Comparison of ENCODE assay signal across 18 cellular contexts in genomic region chr9:109314011-109314531, GRCh38. TPM values are rescaled to one million over a fixed set of nuclear protein-coding genes. Genes with fewer than 3 reads are reported as not detected.
DNase-seq lines count a peak whose midpoint lies in the region; ATAC-seq and TF ChIP-seq lines count a peak whose summit lies in the region.
"Had no signal": no experiment of that assay in that cellular context is flagged by ENCODE, and none has a peak within 500 bp of the region (broad histone marks: within the 10 kb centered on the region; RNA-seq: fewer than 3 reads in every experiment).

No MANE protein-coding gene starts in this region.

- H3K36me3 Mint-ChIP-seq in activated CD8-positive, alpha-beta memory T cell treated with anti-CD3 and anti-CD28 coated beads, Interleukin-2, amount 10 ng/mL, durations not matched to agents 7 days and 5 days = no peaks in the 10 kb centered on the region
- H3K36me3 Mint-ChIP-seq: activated CD4-positive, alpha-beta memory T cell treated with anti-CD3 and anti-CD28 coated beads for 36 hours had no signal

- no peak overlapping the region for H4K12ac ChIP-seq in trophoblast cell (ENCODE audit: low read depth, low read length)

- H3K9me3 Mint-ChIP-seq in activated CD8-positive, alpha-beta memory T cell treated with anti-CD3 and anti-CD28 coated beads, Interleukin-2, amount 10 ng/mL, durations not matched to agents 7 days and 5 days (ENCODE audit: low read depth) = no peaks in the 10 kb centered on the region
- H3K9me3 Mint-ChIP-seq: activated CD4-positive, alpha-beta memory T cell treated with anti-CD3 and anti-CD28 coated beads for 36 hours had no signal

- H3K4me1 ChIP-seq in HCT116 (ENCODE audit: control insufficient read depth in 1 of 2, insufficient read depth in 2 of 2, low read length in 2 of 2) = peaks cover 28 to 82% of the 10 kb centered on the region in 2 experiments
- peaks cover 76% of the 10 kb centered on the region for H3K4me1 ChIP-seq in left ventricle myocardium inferior
- peaks cover 2 to 21% of the 10 kb centered on the region in 2 experiments for H3K4me1 ChIP-seq in trophoblast cell (ENCODE audit: control insufficient read depth in 1 of 2, insufficient read depth in 2 of 2, low read length in 2 of 2)

- H2BK120ac ChIP-seq in trophoblast cell (ENCODE audit: insufficient read depth, low read length, poor library complexity) = no peak overlapping the region

- H3K79me1 ChIP-seq in trophoblast cell (ENCODE audit: low read length) = no peaks in the 10 kb centered on the region

- intact Hi-C loops in HCT116 (cut with micrococcal nuclease) (no loop called here), left ventricle myocardium inferior (cut with micrococcal nuclease) (no loop called here)

- POLR2A ChIA-PET in HCT116 (lab: Charles Lee) = no interaction called here

- H3K4me3 Mint-ChIP-seq in activated CD8-positive, alpha-beta memory T cell treated with anti-CD3 and anti-CD28 coated beads, Interleukin-2, amount 10 ng/mL, durations not matched to agents 7 days and 5 days = no peak overlapping the region
- H3K4me3 Mint-ChIP-seq: activated CD4-positive, alpha-beta memory T cell treated with anti-CD3 and anti-CD28 coated beads for 36 hours had no signal

- peaks cover 47% of the 10 kb centered on the region for H3K79me2 ChIP-seq in HCT116 (ENCODE audit: insufficient read depth, low read length)
- peaks cover 10% of the 10 kb centered on the region for H3K79me2 ChIP-seq in trophoblast cell (ENCODE audit: control insufficient read depth, insufficient read depth, low read length, poor library complexity)

- no peak overlapping the region for H3K14ac ChIP-seq in trophoblast cell (ENCODE audit: low read length)

- H3K27me3 ChIP-seq in HCT116 (ENCODE audit: insufficient read depth, low read length) (no peaks in the 10 kb centered on the region), left ventricle myocardium inferior (ENCODE audit: low read depth) (peaks cover 52% of the 10 kb centered on the region), trophoblast cell (ENCODE audit: insufficient read depth, low read length) (no peaks in the 10 kb centered on the region)

- H3K27me3 Mint-ChIP-seq in activated CD8-positive, alpha-beta memory T cell treated with anti-CD3 and anti-CD28 coated beads, Interleukin-2, amount 10 ng/mL, durations not matched to agents 7 days and 5 days = peaks cover 81% of the 10 kb centered on the region

- RAD21 ChIA-PET in HCT116 (lab: Charles Lee; ENCODE audit: low non-redundant PET in 1 of 2, low total read pairs in 2 of 2, uncharacterized antibody in 2 of 2, unreplicated experiment in 2 of 2) = no interaction called here

- no peak overlapping the region for H2BK12ac ChIP-seq in trophoblast cell (ENCODE audit: low read length)

- no peaks in the 10 kb centered on the region for H3K9me2 ChIP-seq in HCT116 (ENCODE audit: insufficient read depth)

- no peak for ATAC-seq in HCT116
- ATAC-seq in activated CD8-positive, alpha-beta memory T cell treated with anti-CD3 and anti-CD28 coated beads, Interleukin-2, amount 10 ng/mL, durations not matched to agents 7 days and 5 days = no peak
- ATAC-seq in HG03045 (IDR thresholded peaks at IDR 0.05; ENCODE audit: unreplicated experiment) = no peak

- WGBS in trophoblast cell (ENCODE audit: extremely low coverage, insufficient coverage, insufficient read length) = no CpG with 5 or more reads among the region's 13 CpGs

- no peak overlapping the region for H4K91ac ChIP-seq in trophoblast cell (ENCODE audit: low read depth, low read length)

- no peak overlapping the region for H4K8ac ChIP-seq in trophoblast cell (ENCODE audit: low read depth, low read length)

- H3K18ac ChIP-seq in trophoblast cell (ENCODE audit: low read length) = no peak overlapping the region

- BruUV-seq in HCT116 (replicated peaks; lab: Mats Ljungman, UMichigan) = no TSS peak

- H3K27ac ChIP-seq in HCT116 (ENCODE audit: low read depth, low read length) = no peak overlapping the region
- peak overlapping the region; percentile 83 for H3K27ac ChIP-seq in left ventricle myocardium inferior (replicated peaks)
- no peak overlapping the region for H3K27ac ChIP-seq in trophoblast cell (ENCODE audit: low read depth, low read length)
- H3K27ac ChIP-seq: esophagus squamous epithelium, SK-N-MC, thoracic aorta had no signal

- H3K9me3 ChIP-seq in HCT116 (ENCODE audit: control insufficient read depth in 1 of 2, insufficient read depth in 1 of 2, low read depth in 1 of 2, low read length in 2 of 2) (no peaks in the 10 kb centered on the region), left ventricle myocardium inferior (replicated peaks) (no peaks in the 10 kb centered on the region), trophoblast cell (ENCODE audit: insufficient read depth, low read depth, low read length) (no peaks in the 10 kb centered on the region)
- H3K9me3 ChIP-seq: esophagus squamous epithelium, thoracic aorta had no signal

- TF ChIP-seq POLR2A in HCT116 (IDR thresholded peaks at IDR 0.05; ENCODE audit: borderline replicate concordance, extremely low read depth, insufficient read depth, insufficient read length) = no peak

- H2AFZ ChIP-seq in HCT116 (ENCODE audit: low read depth, low read length, poor library complexity, severe bottlenecking) = no peak overlapping the region
- no peak overlapping the region for H2AFZ ChIP-seq in trophoblast cell (ENCODE audit: insufficient read depth, low read length, poor library complexity)

- H3K27ac Mint-ChIP-seq in activated CD8-positive, alpha-beta memory T cell treated with anti-CD3 and anti-CD28 coated beads, Interleukin-2, amount 10 ng/mL, durations not matched to agents 7 days and 5 days = no peak overlapping the region
- H3K27ac Mint-ChIP-seq: activated CD4-positive, alpha-beta memory T cell treated with anti-CD3 and anti-CD28 coated beads for 36 hours had no signal

- peak overlapping the region; percentile 48 for H3K4ac ChIP-seq in trophoblast cell (ENCODE audit: low read depth, low read length)

- no peak overlapping the region for H3K9ac ChIP-seq in HCT116 (ENCODE audit: low read length)
- H3K9ac ChIP-seq in trophoblast cell (ENCODE audit: low read length) = no peak overlapping the region

- no peak for DNase-seq in HCT116 (ENCODE audit: low read depth, low spot score)
- DNase-seq in NCI-H69 (lab: John Stamatoyannopoulos, UW) = peak; percentile 69
- no peak for DNase-seq in left ventricle myocardium inferior
- peak in 1 of 2 donors; percentile 35 for DNase-seq in trophoblast cell
- DNase-seq in activated CD8-positive, alpha-beta memory T cell treated with anti-CD3 and anti-CD28 coated beads, Interleukin-2, amount 10 ng/mL, durations not matched to agents 7 days and 5 days = no peak
- no peak for DNase-seq in C1 segment of cervical spinal cord (lab: John Stamatoyannopoulos, UW)
- DNase-seq in NCI-H2171 (lab: John Stamatoyannopoulos, UW) = no peak
- DNase-seq: activated CD4-positive, alpha-beta memory T cell treated with anti-CD3 and anti-CD28 coated beads for 36 hours; dermis blood vessel endothelial cell; esophagus squamous epithelium; kidney glomerular epithelial cell; NCI-H187 treated with DMSO at 0.1 percent for 48 hours; NK-92 treated with Interleukin-12 subunit alpha and Interleukin-12 subunit beta, amount 100 ng/mL, for 24 hours; retina; stimulated activated CD4-positive, alpha-beta T cell treated with anti-CD3 and anti-CD28 coated beads, Interleukin-1b, Interleukin-23, amount 100 ng/mL, for 48 hours had no signal

- H3K4me3 ChIP-seq in HCT116 (replicated peaks in 1 of 2; ENCODE audit: low read depth in 1 of 2, low read length in 2 of 2) (no peak overlapping the region), left ventricle myocardium inferior (peak overlapping the region; percentile 17), trophoblast cell (ENCODE audit: low read depth, low read length) (no peak overlapping the region)
- H3K4me3 ChIP-seq: esophagus squamous epithelium, SK-N-MC, thoracic aorta had no signal

- H3K4me2 ChIP-seq in HCT116 (ENCODE audit: low read length) (peak overlapping the region; percentile 59), trophoblast cell (ENCODE audit: low read length) (no peak overlapping the region)

- H2AK5ac ChIP-seq in trophoblast cell (ENCODE audit: low read length) = no peak overlapping the region

- peaks cover 8% of the 10 kb centered on the region for H3K4me1 Mint-ChIP-seq in activated CD8-positive, alpha-beta memory T cell treated with anti-CD3 and anti-CD28 coated beads, Interleukin-2, amount 10 ng/mL, durations not matched to agents 7 days and 5 days

- CTCF ChIA-PET in HCT116 (lab: Charles Lee) = no interaction called here
- CTCF ChIA-PET in activated CD8-positive, alpha-beta memory T cell treated with anti-CD3 and anti-CD28 coated beads, Interleukin-2, amount 10 ng/mL, durations not matched to agents 7 days and 5 days (lab: Charles Lee) = no interaction called here

- TF ChIP-seq RAD21 in HCT116 (IDR thresholded peaks at IDR 0.05; ENCODE audit: low read depth) = no peak

- no peaks in the 10 kb centered on the region for H4K20me1 ChIP-seq in HCT116 (ENCODE audit: insufficient read depth)

- no peaks in the 10 kb centered on the region for H3K36me3 ChIP-seq in HCT116 (ENCODE audit: control insufficient read depth in 1 of 2, insufficient read depth in 2 of 2, low read length in 2 of 2)
- H3K36me3 ChIP-seq in left ventricle myocardium inferior = no peaks in the 10 kb centered on the region
- H3K36me3 ChIP-seq in trophoblast cell (ENCODE audit: control insufficient read depth in 1 of 2, insufficient read depth in 2 of 2, low read length in 2 of 2) = no peaks in the 10 kb centered on the region
- H3K36me3 ChIP-seq: esophagus squamous epithelium, thoracic aorta had no signal

- no peak overlapping the region for H2BK5ac ChIP-seq in trophoblast cell (ENCODE audit: low read depth, low read length, poor library complexity)

- TF ChIP-seq CTCF in HCT116 (IDR thresholded peaks at IDR 0.05 in 2 of 3, conservative IDR thresholded peaks at IDR 0.05 in 1 of 3; ENCODE audit: borderline replicate concordance in 1 of 3, insufficient read depth in 1 of 3, low read depth in 2 of 3, low read length in 2 of 3) = no peak
- TF ChIP-seq CTCF in left ventricle myocardium inferior (IDR thresholded peaks at IDR 0.05; ENCODE audit: borderline replicate concordance) = no peak

- no peak overlapping the region for H3K23ac ChIP-seq in trophoblast cell (ENCODE audit: low read length)

TF ChIP-seq in HCT116, 20 proteins besides CTCF, POLR2A, EP300 and RAD21 (continues in another document):
- TF ChIP-seq ELF1 (IDR thresholded peaks at IDR 0.05; ENCODE audit: borderline replicate concordance, low read depth) = no peak

RNA-seq across cellular contexts. Expression of gene EPB41L4B, which starts 6.8 kb away (rescaled TPM):
- total RNA-seq in HCT116 (2021; ENCODE audit: unreplicated experiment) (8.1 TPM), left ventricle myocardium inferior (13.9 TPM)
- polyA plus RNA-seq in HCT116 (2012) = 4.2 and 4.7 TPM in 2 replicates
- polyA plus RNA-seq in trophoblast cell (2013) = 23.7 and 24.0 TPM in 2 replicates
- total RNA-seq in activated CD8-positive, alpha-beta memory T cell treated with anti-CD3 and anti-CD28 coated beads, Interleukin-2, amount 10 ng/mL, durations not matched to agents 7 days and 5 days = 1 to 10 TPM in 1 of 2 experiments, under 1 TPM in 1; 0.23 to 1.0 TPM
